In genomic region chr12:81949721-81950120, GRCh38 we compare ENCODE assay signal across 15 cellular contexts.
"Had no signal": no experiment of that assay in that cellular context is flagged by ENCODE, and none has a peak within 500 bp of the region (broad histone marks: within the 10 kb centered on the region; RNA-seq: fewer than 3 reads in every experiment).

No MANE protein-coding gene starts in this region.

- H3K27me3 ChIP-seq: foreskin keratinocyte, tibial artery, vagina had no signal

- H3K36me3 ChIP-seq: prostate gland, tibial artery, vagina had no signal

- H3K4me3 ChIP-seq: prostate gland, skin epidermis, tibial artery, vagina had no signal

- H3K27ac ChIP-seq: foreskin keratinocyte, prostate gland, skin epidermis, tibial artery, vagina had no signal

- H3K4me1 ChIP-seq: foreskin keratinocyte, prostate gland, tibial artery, vagina had no signal

- H3K9me3 ChIP-seq: prostate gland, tibial artery, vagina had no signal

- DNase-seq: activated CD4-positive, CD25-positive, alpha-beta regulatory T cell treated with anti-CD3 and anti-CD28 coated beads, Interleukin-2, amount 50 U/mL, for 72 hours; anterior cingulate cortex; cerebellar nuclear complex; dermis blood vessel endothelial cell; effector memory CD8-positive, alpha-beta T cell; foreskin keratinocyte; mesendoderm; right cardiac atrium; stimulated activated CD4-positive, alpha-beta T cell treated with anti-CD3 and anti-CD28 coated beads, Interleukin-15, amount 100 ng/mL, for 24 hours; stimulated activated CD4-positive, alpha-beta T cell treated with anti-CD3 and anti-CD28 coated beads, Interleukin-4, amount 100 ng/mL, for 24 hours; stimulated activated naive CD4-positive, alpha-beta T cell; tibial artery had no signal

- ATAC-seq: effector memory CD8-positive, alpha-beta T cell; foreskin keratinocyte; right cardiac atrium had no signal
